In the genomic region with DNA sequence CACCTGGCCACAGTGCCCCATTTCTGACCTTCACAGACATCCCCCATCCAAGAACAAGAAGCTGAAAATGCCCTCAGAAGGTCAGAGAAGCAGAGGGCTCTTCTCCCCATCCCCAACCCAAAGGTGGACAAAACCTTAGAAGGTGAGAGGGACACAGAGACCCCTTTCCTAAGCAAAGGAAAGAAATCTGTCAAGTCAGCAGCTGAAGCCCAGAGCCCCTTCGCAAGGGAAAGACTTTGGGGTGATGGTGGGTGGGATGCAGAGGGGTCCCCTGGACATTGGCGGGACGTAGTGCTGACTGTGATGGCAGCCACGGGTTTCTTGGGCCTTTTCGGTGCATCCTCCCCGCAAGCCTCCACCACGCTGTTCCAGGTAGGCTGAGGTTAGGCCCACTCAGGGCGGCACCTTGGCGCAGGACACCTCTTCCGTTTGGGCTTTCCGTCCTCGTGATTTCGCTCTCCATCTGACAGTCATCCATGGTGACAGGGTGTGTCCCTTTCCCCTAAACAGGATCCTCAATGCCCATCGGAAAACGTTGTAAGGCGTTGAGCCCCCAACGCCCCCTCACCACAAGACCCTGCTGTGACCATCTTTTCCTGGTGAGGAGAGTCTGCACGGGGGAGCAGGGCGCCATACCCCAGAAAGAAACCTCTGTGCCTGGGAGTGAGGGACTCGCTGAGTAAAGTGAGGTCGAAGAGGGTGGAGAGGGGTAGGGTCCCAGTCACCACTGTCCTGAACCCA, we compare ENCODE assay signal across 1 cellular context.
TF ChIP-seq lines count a peak whose summit lies in the region.

No MANE protein-coding gene starts in this region.

TF ChIP-seq in HepG2, 621 proteins besides CTCF, POLR2A, EP300 and RAD21 (continued from another document and continues in another):
- TF ChIP-seq SKIL (CRISPR knock-in tag; IDR thresholded peaks at IDR 0.05; ENCODE audit: borderline replicate concordance) (no peak), SRY (CRISPR knock-in tag; IDR thresholded peaks at IDR 0.05) (no peak), ZNF451 (CRISPR knock-in tag; IDR thresholded peaks at IDR 0.05) (0 out of 2 replicates have a peak, but pooled peaks have one; percentile 40), ETV6 (CRISPR knock-in tag; conservative IDR thresholded peaks at IDR 0.05) (no peak), NCOA5 (CRISPR knock-in tag; IDR thresholded peaks at IDR 0.05) (no peak), CHD4 (IDR thresholded peaks at IDR 0.05; ENCODE audit: borderline replicate concordance, low read length) (no peak), ZNF883 (CRISPR knock-in tag; IDR thresholded peaks at IDR 0.05; ENCODE audit: not compliant biosample characterization) (peak; percentile 16), SNAI1 (CRISPR knock-in tag; IDR thresholded peaks at IDR 0.05; ENCODE audit: borderline replicate concordance) (no peak), ZNF781 (CRISPR knock-in tag; IDR thresholded peaks at IDR 0.05; ENCODE audit: borderline replicate concordance, not compliant biosample characterization) (peak; percentile 22), CBX5 (CRISPR knock-in tag; IDR thresholded peaks at IDR 0.05; ENCODE audit: borderline replicate concordance) (no peak), NR2C2 (CRISPR knock-in tag; IDR thresholded peaks at IDR 0.05; ENCODE audit: borderline replicate concordance) (no peak), ZNF547 (CRISPR knock-in tag; IDR thresholded peaks at IDR 0.05) (no peak), TGIF2 (CRISPR knock-in tag; IDR thresholded peaks at IDR 0.05) (peak; percentile 27; the same call in 1 of the 2 replicates), ZNF687 (CRISPR knock-in tag; IDR thresholded peaks at IDR 0.05) (peak; percentile 25; the same call in 1 of the 2 replicates), ZNF616 (CRISPR knock-in tag; IDR thresholded peaks at IDR 0.05; ENCODE audit: low read depth) (no peak), RBM22 (optimal IDR thresholded peaks at IDR 0.05; ENCODE audit: low read length) (no peak), HOXA3 (CRISPR knock-in tag; IDR thresholded peaks at IDR 0.05) (peak; percentile 54), KDM5A (IDR thresholded peaks at IDR 0.05; ENCODE audit: borderline replicate concordance, low read length) (no peak), GLI4 (CRISPR knock-in tag; IDR thresholded peaks at IDR 0.05; ENCODE audit: borderline replicate concordance) (no peak), MEIS1 (CRISPR knock-in tag; IDR thresholded peaks at IDR 0.05; ENCODE audit: borderline replicate concordance) (no peak), BORCS8-MEF2B (CRISPR knock-in tag; IDR thresholded peaks at IDR 0.05) (0 out of 2 replicates have a peak, but pooled peaks have one; percentile 30), ZNF607 (CRISPR knock-in tag; IDR thresholded peaks at IDR 0.05; ENCODE audit: borderline replicate concordance) (no peak), NPAS2 (CRISPR knock-in tag; IDR thresholded peaks at IDR 0.05; ENCODE audit: borderline replicate concordance) (no peak), KDM2A (CRISPR knock-in tag; IDR thresholded peaks at IDR 0.05; ENCODE audit: borderline replicate concordance, low read depth) (0 out of 2 replicates have a peak, but pooled peaks have one; percentile 12), ZNF768 (CRISPR knock-in tag; IDR thresholded peaks at IDR 0.05) (peak; percentile 31; the same call in 1 of the 2 replicates), ZC3H4 (CRISPR knock-in tag; IDR thresholded peaks at IDR 0.05; ENCODE audit: borderline replicate concordance) (no peak), ZNF879 (CRISPR knock-in tag; IDR thresholded peaks at IDR 0.05) (no peak), MYNN (CRISPR knock-in tag; IDR thresholded peaks at IDR 0.05; ENCODE audit: low read depth) (no peak), BCL3 (CRISPR knock-in tag; IDR thresholded peaks at IDR 0.05) (no peak), ZNF850 (CRISPR knock-in tag; conservative IDR thresholded peaks at IDR 0.05) (no peak), TFAP4 (IDR thresholded peaks at IDR 0.05; ENCODE audit: borderline replicate concordance, low read depth) (no peak), ZNF891 (CRISPR knock-in tag; IDR thresholded peaks at IDR 0.05) (0 out of 2 replicates have a peak, but pooled peaks have one; percentile 56), MAFF (IDR thresholded peaks at IDR 0.05; ENCODE audit: low read depth, low read length) (peak; percentile 88), U2AF2 (IDR thresholded peaks at IDR 0.05; ENCODE audit: low read depth, low read length) (no peak), ZNF644 (CRISPR knock-in tag; IDR thresholded peaks at IDR 0.05; ENCODE audit: low read depth) (no peak)
- TF ChIP-seq, protein P1, sequence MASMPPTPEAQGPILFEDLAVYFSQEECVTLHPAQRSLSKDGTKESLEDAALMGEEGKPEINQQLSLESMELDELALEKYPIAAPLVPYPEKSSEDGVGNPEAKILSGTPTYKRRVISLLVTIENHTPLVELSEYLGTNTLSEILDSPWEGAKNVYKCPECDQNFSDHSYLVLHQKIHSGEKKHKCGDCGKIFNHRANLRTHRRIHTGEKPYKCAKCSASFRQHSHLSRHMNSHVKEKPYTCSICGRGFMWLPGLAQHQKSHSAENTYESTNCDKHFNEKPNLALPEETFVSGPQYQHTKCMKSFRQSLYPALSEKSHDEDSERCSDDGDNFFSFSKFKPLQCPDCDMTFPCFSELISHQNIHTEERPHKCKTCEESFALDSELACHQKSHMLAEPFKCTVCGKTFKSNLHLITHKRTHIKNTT (CRISPR knock-in tag; IDR thresholded peaks at IDR 0.05) = no peak
- TF ChIP-seq, protein P2, sequence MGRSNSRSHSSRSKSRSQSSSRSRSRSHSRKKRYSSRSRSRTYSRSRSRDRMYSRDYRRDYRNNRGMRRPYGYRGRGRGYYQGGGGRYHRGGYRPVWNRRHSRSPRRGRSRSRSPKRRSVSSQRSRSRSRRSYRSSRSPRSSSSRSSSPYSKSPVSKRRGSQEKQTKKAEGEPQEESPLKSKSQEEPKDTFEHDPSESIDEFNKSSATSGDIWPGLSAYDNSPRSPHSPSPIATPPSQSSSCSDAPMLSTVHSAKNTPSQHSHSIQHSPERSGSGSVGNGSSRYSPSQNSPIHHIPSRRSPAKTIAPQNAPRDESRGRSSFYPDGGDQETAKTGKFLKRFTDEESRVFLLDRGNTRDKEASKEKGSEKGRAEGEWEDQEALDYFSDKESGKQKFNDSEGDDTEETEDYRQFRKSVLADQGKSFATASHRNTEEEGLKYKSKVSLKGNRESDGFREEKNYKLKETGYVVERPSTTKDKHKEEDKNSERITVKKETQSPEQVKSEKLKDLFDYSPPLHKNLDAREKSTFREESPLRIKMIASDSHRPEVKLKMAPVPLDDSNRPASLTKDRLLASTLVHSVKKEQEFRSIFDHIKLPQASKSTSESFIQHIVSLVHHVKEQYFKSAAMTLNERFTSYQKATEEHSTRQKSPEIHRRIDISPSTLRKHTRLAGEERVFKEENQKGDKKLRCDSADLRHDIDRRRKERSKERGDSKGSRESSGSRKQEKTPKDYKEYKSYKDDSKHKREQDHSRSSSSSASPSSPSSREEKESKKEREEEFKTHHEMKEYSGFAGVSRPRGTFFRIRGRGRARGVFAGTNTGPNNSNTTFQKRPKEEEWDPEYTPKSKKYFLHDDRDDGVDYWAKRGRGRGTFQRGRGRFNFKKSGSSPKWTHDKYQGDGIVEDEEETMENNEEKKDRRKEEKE (IDR thresholded peaks at IDR 0.05) = no peak
- TF ChIP-seq, protein P3, sequence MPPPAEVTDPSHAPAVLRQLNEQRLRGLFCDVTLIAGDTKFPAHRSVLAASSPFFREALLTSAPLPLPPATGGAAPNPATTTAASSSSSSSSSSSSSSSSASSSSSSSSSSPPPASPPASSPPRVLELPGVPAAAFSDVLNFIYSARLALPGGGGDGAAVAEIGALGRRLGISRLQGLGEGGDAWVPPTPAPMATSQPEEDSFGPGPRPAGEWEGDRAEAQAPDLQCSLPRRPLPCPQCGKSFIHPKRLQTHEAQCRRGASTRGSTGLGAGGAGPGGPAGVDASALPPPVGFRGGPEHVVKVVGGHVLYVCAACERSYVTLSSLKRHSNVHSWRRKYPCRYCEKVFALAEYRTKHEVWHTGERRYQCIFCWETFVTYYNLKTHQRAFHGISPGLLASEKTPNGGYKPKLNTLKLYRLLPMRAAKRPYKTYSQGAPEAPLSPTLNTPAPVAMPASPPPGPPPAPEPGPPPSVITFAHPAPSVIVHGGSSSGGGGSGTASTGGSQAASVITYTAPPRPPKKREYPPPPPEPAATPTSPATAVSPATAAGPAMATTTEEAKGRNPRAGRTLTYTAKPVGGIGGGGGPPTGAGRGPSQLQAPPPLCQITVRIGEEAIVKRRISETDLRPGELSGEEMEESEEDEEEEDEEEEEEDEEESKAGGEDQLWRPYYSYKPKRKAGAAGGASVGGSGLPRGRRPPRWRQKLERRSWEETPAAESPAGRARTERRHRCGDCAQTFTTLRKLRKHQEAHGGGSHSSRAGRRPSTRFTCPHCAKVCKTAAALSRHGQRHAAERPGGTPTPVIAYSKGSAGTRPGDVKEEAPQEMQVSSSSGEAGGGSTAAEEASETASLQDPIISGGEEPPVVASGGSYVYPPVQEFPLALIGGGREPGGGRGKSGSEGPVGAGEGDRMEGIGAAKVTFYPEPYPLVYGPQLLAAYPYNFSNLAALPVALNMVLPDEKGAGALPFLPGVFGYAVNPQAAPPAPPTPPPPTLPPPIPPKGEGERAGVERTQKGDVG (CRISPR knock-in tag; IDR thresholded peaks at IDR 0.05; ENCODE audit: borderline replicate concordance) = peak; percentile 65; the same call in 1 of the 2 replicates
- TF ChIP-seq, protein P4, sequence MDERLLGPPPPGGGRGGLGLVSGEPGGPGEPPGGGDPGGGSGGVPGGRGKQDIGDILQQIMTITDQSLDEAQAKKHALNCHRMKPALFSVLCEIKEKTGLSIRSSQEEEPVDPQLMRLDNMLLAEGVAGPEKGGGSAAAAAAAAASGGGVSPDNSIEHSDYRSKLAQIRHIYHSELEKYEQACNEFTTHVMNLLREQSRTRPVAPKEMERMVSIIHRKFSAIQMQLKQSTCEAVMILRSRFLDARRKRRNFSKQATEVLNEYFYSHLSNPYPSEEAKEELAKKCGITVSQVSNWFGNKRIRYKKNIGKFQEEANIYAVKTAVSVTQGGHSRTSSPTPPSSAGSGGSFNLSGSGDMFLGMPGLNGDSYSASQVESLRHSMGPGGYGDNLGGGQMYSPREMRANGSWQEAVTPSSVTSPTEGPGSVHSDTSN (CRISPR knock-in tag; IDR thresholded peaks at IDR 0.05) = no peak
- TF ChIP-seq, protein P5, sequence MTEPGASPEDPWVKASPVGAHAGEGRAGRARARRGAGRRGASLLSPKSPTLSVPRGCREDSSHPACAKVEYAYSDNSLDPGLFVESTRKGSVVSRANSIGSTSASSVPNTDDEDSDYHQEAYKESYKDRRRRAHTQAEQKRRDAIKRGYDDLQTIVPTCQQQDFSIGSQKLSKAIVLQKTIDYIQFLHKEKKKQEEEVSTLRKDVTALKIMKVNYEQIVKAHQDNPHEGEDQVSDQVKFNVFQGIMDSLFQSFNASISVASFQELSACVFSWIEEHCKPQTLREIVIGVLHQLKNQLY (CRISPR knock-in tag; IDR thresholded peaks at IDR 0.05) = no peak
- TF ChIP-seq, protein P6, sequence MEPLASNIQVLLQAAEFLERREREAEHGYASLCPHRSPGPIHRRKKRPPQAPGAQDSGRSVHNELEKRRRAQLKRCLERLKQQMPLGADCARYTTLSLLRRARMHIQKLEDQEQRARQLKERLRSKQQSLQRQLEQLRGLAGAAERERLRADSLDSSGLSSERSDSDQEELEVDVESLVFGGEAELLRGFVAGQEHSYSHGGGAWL (CRISPR knock-in tag; IDR thresholded peaks at IDR 0.05) = no peak
